ENCODE assay signal across 29 cellular contexts in the genomic region with DNA sequence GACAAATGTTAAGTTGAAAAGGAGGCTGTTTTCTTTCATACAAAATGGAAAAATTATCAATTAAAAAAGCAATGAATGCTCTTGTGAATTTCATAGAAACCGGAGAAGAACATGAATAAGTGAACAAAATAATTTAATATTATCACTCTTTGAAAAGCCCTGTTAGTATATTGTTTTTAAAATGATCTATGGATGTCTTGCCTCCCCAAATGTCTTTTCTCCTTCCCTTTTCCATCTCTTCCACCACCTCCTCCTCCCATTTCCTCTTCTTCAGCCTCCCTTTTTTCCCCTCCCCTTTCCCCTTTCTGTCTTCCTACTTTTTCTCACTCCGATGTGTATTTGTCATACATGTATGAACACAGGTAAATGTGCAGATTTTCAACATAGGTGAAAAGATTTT.
"Had no signal": no experiment of that assay in that cellular context is flagged by ENCODE, and none has a peak within 500 bp of the region (broad histone marks: within the 10 kb centered on the region; RNA-seq: fewer than 3 reads in every experiment).

No MANE protein-coding gene starts in this region.

- H3K27ac ChIP-seq: stomach, suprapubic skin, testis, thoracic aorta, thyroid gland, tibial artery, tibial nerve, transverse colon, upper lobe of left lung, upper lobe of right lung, uterus, vagina had no signal

- DNase-seq: stimulated activated CD4-positive, alpha-beta T cell treated with anti-CD3 and anti-CD28 coated beads, Interleukin-2, amount 100 ng/mL, for 48 hours; stimulated activated CD4-positive, alpha-beta T cell treated with anti-CD3 and anti-CD28 coated beads, Interleukin-4, amount 100 ng/mL, for 1 hour; stimulated activated CD4-positive, alpha-beta T cell treated with anti-CD3 and anti-CD28 coated beads, Interleukin-4, amount 100 ng/mL, for 24 hours; stimulated activated CD4-positive, alpha-beta T cell treated with anti-CD3 and anti-CD28 coated beads, Interleukin-4, amount 100 ng/mL, for 4 hours; stimulated activated CD8-positive, alpha-beta memory T cell treated with anti-CD3 and anti-CD28 coated beads, Interleukin-4, amount 100 ng/mL, for 48 hours; stimulated activated naive B cell treated with anti-CD40 and anti-IgM and Interleukin-4, amounts not matched to agents 10 μg/mL and 1 μg/mL and 100 μg/mL, for 72 hours; stimulated activated naive CD4-positive, alpha-beta T cell; stimulated activated naive CD4-positive, alpha-beta T cell treated with Interleukin-2 at 50 U/mL for 16 hours; stimulated activated naive CD8-positive, alpha-beta T cell treated with anti-CD3 and anti-CD28 coated beads, Interleukin-15, amount 100 ng/mL, for 72 hours; stimulated activated naive CD8-positive, alpha-beta T cell treated with anti-CD3 and anti-CD28 coated beads, Interleukin-15, Interleukin-2, amounts not matched to agents 100 U/mL and 50 U/mL, for 24 hours; stomach; substantia nigra; testis; thyroid gland; tibial artery; transverse colon; trophoblast cell; upper lobe of left lung; upper lobe of right lung; uterus had no signal

- H3K27ac Mint-ChIP-seq: stimulated activated effector memory CD8-positive, alpha-beta T cell treated with anti-CD3 and anti-CD28 coated beads, Interleukin-12 subunit alpha, Interleukin-12 subunit beta, amount 100 ng/mL, for 72 hours; stimulated activated memory B cell treated with anti-CD40 and anti-IgM and Interleukin-4, amounts not matched to agents 10 μg/mL and 1 μg/mL and 100 μg/mL, for 72 hours; stimulated activated naive B cell treated with anti-CD40 and anti-IgM and Interleukin-4, amounts not matched to agents 10 μg/mL and 1 μg/mL and 100 μg/mL, for 72 hours; stimulated activated naive CD8-positive, alpha-beta T cell treated with anti-CD3 and anti-CD28 coated beads, Interleukin-15, amount 100 ng/mL, for 72 hours; stimulated activated naive CD8-positive, alpha-beta T cell treated with anti-CD3 and anti-CD28 coated beads, Interleukin-15, Interleukin-2, amounts not matched to agents 100 ng/mL and 50 ng/mL, for 24 hours; type B pancreatic cell had no signal

- H3K27me3 ChIP-seq: stomach, suprapubic skin, testis, thyroid gland, tibial artery, tibial nerve, transverse colon, upper lobe of left lung, upper lobe of right lung, uterus, vagina had no signal

- FAIRE-seq: urothelium cell line had no signal

- ATAC-seq: stimulated activated effector memory CD8-positive, alpha-beta T cell treated with anti-CD3 and anti-CD28 coated beads, Interleukin-12 subunit alpha, Interleukin-12 subunit beta, amount 100 ng/mL, for 72 hours; stimulated activated memory B cell treated with anti-CD40 and anti-IgM and Interleukin-4, amounts not matched to agents 10 μg/mL and 1 μg/mL and 100 μg/mL, for 72 hours; stimulated activated naive B cell treated with anti-CD40 and anti-IgM and Interleukin-4, amounts not matched to agents 10 μg/mL and 1 μg/mL and 100 μg/mL, for 72 hours; stimulated activated naive CD8-positive, alpha-beta T cell treated with anti-CD3 and anti-CD28 coated beads, Interleukin-15, amount 100 ng/mL, for 72 hours; stimulated activated naive CD8-positive, alpha-beta T cell treated with anti-CD3 and anti-CD28 coated beads, Interleukin-15, Interleukin-2, amounts not matched to agents 100 U/mL and 50 U/mL, for 24 hours; upper lobe of right lung had no signal

- H3K36me3 Mint-ChIP-seq: stimulated activated effector memory CD8-positive, alpha-beta T cell treated with anti-CD3 and anti-CD28 coated beads, Interleukin-12 subunit alpha, Interleukin-12 subunit beta, amount 100 ng/mL, for 72 hours; stimulated activated memory B cell treated with anti-CD40 and anti-IgM and Interleukin-4, amounts not matched to agents 10 μg/mL and 1 μg/mL and 100 μg/mL, for 72 hours; stimulated activated naive B cell treated with anti-CD40 and anti-IgM and Interleukin-4, amounts not matched to agents 10 μg/mL and 1 μg/mL and 100 μg/mL, for 72 hours; type B pancreatic cell had no signal

- H3K4me1 ChIP-seq: stomach, suprapubic skin, testis, thyroid gland, tibial artery, tibial nerve, transverse colon, upper lobe of left lung, upper lobe of right lung, uterus, vagina had no signal

- H3K4me3 ChIP-seq: stomach, suprapubic skin, testis, thoracic aorta, thyroid gland, tibial artery, tibial nerve, transverse colon, upper lobe of left lung, upper lobe of right lung, uterus, vagina had no signal

- H3K27me3 Mint-ChIP-seq: stimulated activated memory B cell treated with anti-CD40 and anti-IgM and Interleukin-4, amounts not matched to agents 10 μg/mL and 1 μg/mL and 100 μg/mL, for 72 hours; stimulated activated naive B cell treated with anti-CD40 and anti-IgM and Interleukin-4, amounts not matched to agents 10 μg/mL and 1 μg/mL and 100 μg/mL, for 72 hours; stimulated activated naive CD8-positive, alpha-beta T cell treated with anti-CD3 and anti-CD28 coated beads, Interleukin-15, amount 100 ng/mL, for 72 hours; stimulated activated naive CD8-positive, alpha-beta T cell treated with anti-CD3 and anti-CD28 coated beads, Interleukin-15, Interleukin-2, amounts not matched to agents 100 ng/mL and 50 ng/mL, for 24 hours; type B pancreatic cell had no signal

- H3K4me1 Mint-ChIP-seq: stimulated activated effector memory CD8-positive, alpha-beta T cell treated with anti-CD3 and anti-CD28 coated beads, Interleukin-12 subunit alpha, Interleukin-12 subunit beta, amount 100 ng/mL, for 72 hours; stimulated activated memory B cell treated with anti-CD40 and anti-IgM and Interleukin-4, amounts not matched to agents 10 μg/mL and 1 μg/mL and 100 μg/mL, for 72 hours; stimulated activated naive B cell treated with anti-CD40 and anti-IgM and Interleukin-4, amounts not matched to agents 10 μg/mL and 1 μg/mL and 100 μg/mL, for 72 hours; stimulated activated naive CD8-positive, alpha-beta T cell treated with anti-CD3 and anti-CD28 coated beads, Interleukin-15, amount 100 ng/mL, for 72 hours had no signal

- H3K4me3 Mint-ChIP-seq: stimulated activated effector memory CD8-positive, alpha-beta T cell treated with anti-CD3 and anti-CD28 coated beads, Interleukin-12 subunit alpha, Interleukin-12 subunit beta, amount 100 ng/mL, for 72 hours; stimulated activated memory B cell treated with anti-CD40 and anti-IgM and Interleukin-4, amounts not matched to agents 10 μg/mL and 1 μg/mL and 100 μg/mL, for 72 hours; stimulated activated naive B cell treated with anti-CD40 and anti-IgM and Interleukin-4, amounts not matched to agents 10 μg/mL and 1 μg/mL and 100 μg/mL, for 72 hours; stimulated activated naive CD8-positive, alpha-beta T cell treated with anti-CD3 and anti-CD28 coated beads, Interleukin-15, amount 100 ng/mL, for 72 hours; stimulated activated naive CD8-positive, alpha-beta T cell treated with anti-CD3 and anti-CD28 coated beads, Interleukin-15, Interleukin-2, amounts not matched to agents 100 ng/mL and 50 ng/mL, for 24 hours; type B pancreatic cell had no signal

- H3K9me3 ChIP-seq: suprapubic skin, testis, thoracic aorta, thyroid gland, tibial artery, tibial nerve, transverse colon, upper lobe of left lung, upper lobe of right lung, uterus, vagina had no signal

- H3K36me3 ChIP-seq: stomach, suprapubic skin, thoracic aorta, thyroid gland, tibial artery, tibial nerve, transverse colon, upper lobe of left lung, upper lobe of right lung, uterus, vagina had no signal
